ENCODE assay signal across 22 cellular contexts in genomic region chr2:21251216-21251971, GRCh38.
DNase-seq lines count a peak whose midpoint lies in the region; ATAC-seq and TF ChIP-seq lines count a peak whose summit lies in the region.
"Had no signal": no experiment of that assay in that cellular context is flagged by ENCODE, and none has a peak within 500 bp of the region (broad histone marks: within the 10 kb centered on the region; RNA-seq: fewer than 3 reads in every experiment).

No MANE protein-coding gene starts in this region.

- no peak for ATAC-seq in HG03135 (IDR thresholded peaks at IDR 0.05; ENCODE audit: unreplicated experiment)
- ATAC-seq in GM18909 (IDR thresholded peaks at IDR 0.05; ENCODE audit: poor library complexity, unreplicated experiment), result no peak
- ATAC-seq: activated CD8-positive, alpha-beta memory T cell treated with anti-CD3 and anti-CD28 coated beads, Interleukin-2, amount 10 ng/mL, durations not matched to agents 7 days and 5 days; gastroesophageal sphincter; psoas muscle; T-cell had no signal

- no peaks in the 10 kb centered on the region for H3K9me2 ChIP-seq in hepatocyte (replicated peaks; ENCODE audit: insufficient read depth)
- no peaks in the 10 kb centered on the region for H3K9me2 ChIP-seq in PC-9 (ENCODE audit: insufficient read depth)

- no peak overlapping the region for H2AFZ ChIP-seq in hepatocyte
- H2AFZ ChIP-seq in PC-9, result no peak overlapping the region

- H3K79me2 ChIP-seq in hepatocyte, result no peaks in the 10 kb centered on the region
- no peaks in the 10 kb centered on the region for H3K79me2 ChIP-seq in PC-9 (ENCODE audit: low read depth)

- H3K4me1 ChIP-seq in hepatocyte (ENCODE audit: insufficient read depth), result no peaks in the 10 kb centered on the region
- H3K4me1 ChIP-seq in PC-9 (replicated peaks; ENCODE audit: insufficient read depth), result no peaks in the 10 kb centered on the region
- H3K4me1 ChIP-seq: gastroesophageal sphincter, psoas muscle had no signal

- intact Hi-C loops in PC-9 (cut with micrococcal nuclease; ENCODE audit: unreplicated experiment), result no loop called here

- TF ChIP-seq CTCF in hepatocyte (IDR thresholded peaks at IDR 0.05; ENCODE audit: poor library complexity) (no peak), PC-9 (conservative IDR thresholded peaks at IDR 0.05) (no peak)

- H3K4me3 ChIP-seq in hepatocyte, result no peak overlapping the region
- H3K4me3 ChIP-seq in PC-9, result no peak overlapping the region
- H3K4me3 ChIP-seq: gastroesophageal sphincter, psoas muscle had no signal

- H4K20me1 ChIP-seq in hepatocyte (ENCODE audit: insufficient read depth, poor library complexity, severe bottlenecking) (no peaks in the 10 kb centered on the region), PC-9 (ENCODE audit: insufficient read depth) (no peaks in the 10 kb centered on the region)

- CTCF ChIA-PET in PC-9 (lab: Charles Lee), result no interaction called here

- BruUV-seq in PC-9 (replicated peaks; lab: Mats Ljungman, UMichigan), result no TSS peak

- H3K27ac ChIP-seq in hepatocyte (no peak overlapping the region), PC-9 (no peak overlapping the region)
- H3K27ac ChIP-seq: epithelial cell of prostate, gastroesophageal sphincter, psoas muscle had no signal

- DNase-seq in COR-L47 (lab: John Stamatoyannopoulos, UW) (peak; percentile 92), NCI-H1417 (lab: John Stamatoyannopoulos, UW) (peak in 2 of 3 experiments; percentile 57 to 87), NCI-H69 (lab: John Stamatoyannopoulos, UW) (peak; percentile 68), hepatocyte (ENCODE audit: low spot score) (peak; percentile 22), PC-9 (no peak)
- DNase-seq in stimulated activated CD4-positive, alpha-beta T cell treated with anti-CD3 and anti-CD28 coated beads, Interleukin-15, amount 100 ng/mL, for 24 hours, result no peak
- DNase-seq: activated B cell treated with CpG ODN at 0.5 μM for 24 hours; activated CD8-positive, alpha-beta memory T cell treated with anti-CD3 and anti-CD28 coated beads, Interleukin-2, amount 10 ng/mL, durations not matched to agents 7 days and 5 days; activated gamma-delta T cell; AML-193; amygdala; DND-41; GOT3; mammary epithelial cell; NCI-H524; psoas muscle; stimulated activated CD4-positive, alpha-beta T cell treated with anti-CD3 and anti-CD28 coated beads, Interleukin-12 subunit alpha, Interleukin-12 subunit beta, amount 100 ng/mL, for 4 hours; T-cell had no signal

- no peaks in the 10 kb centered on the region for H3K27me3 ChIP-seq in hepatocyte
- H3K27me3 ChIP-seq in PC-9 (ENCODE audit: insufficient read depth, low read depth), result no peaks in the 10 kb centered on the region
- H3K27me3 ChIP-seq: gastroesophageal sphincter had no signal

- 71% methylated on average over 5 of the region's 5 CpGs for WGBS in hepatocyte (ENCODE audit: low lambda C conversion rate, missing lambda C conversion rate)

- H3F3A ChIP-seq in PC-9 (ENCODE audit: insufficient read depth, low read depth), result no peaks in the 10 kb centered on the region

- H3K4me2 ChIP-seq in hepatocyte (no peak overlapping the region), PC-9 (no peak overlapping the region)

- H3K9me3 ChIP-seq in hepatocyte (ENCODE audit: low read depth) (no peaks in the 10 kb centered on the region), PC-9 (ENCODE audit: insufficient read depth, low read depth) (no peaks in the 10 kb centered on the region)
- H3K9me3 ChIP-seq: gastroesophageal sphincter, psoas muscle had no signal

- POLR2A ChIA-PET in PC-9 (lab: Charles Lee; ENCODE audit: unreplicated experiment), result no interaction called here

- H3K36me3 ChIP-seq in hepatocyte (replicated peaks; ENCODE audit: insufficient read depth, low read depth), result no peaks in the 10 kb centered on the region
- no peaks in the 10 kb centered on the region for H3K36me3 ChIP-seq in PC-9 (ENCODE audit: low read depth)
- H3K36me3 ChIP-seq: gastroesophageal sphincter had no signal

Comparison
In these comparisons a context has a peak if more than half of its experiments do, and no peak if none do; other contexts are left out.
1. DNase-seq: peak in COR-L47 (single experiment), NCI-H1417 (2 of 3), NCI-H69 (single experiment) and hepatocyte (single experiment); none in stimulated activated CD4-positive, alpha-beta T cell treated with anti-CD3 and anti-CD28 coated beads, Interleukin-15, amount 100 ng/mL, for 24 hours (single experiment) and PC-9 (0 of 2).